ENCODE assay signal across 9 cellular contexts in the genomic region with DNA sequence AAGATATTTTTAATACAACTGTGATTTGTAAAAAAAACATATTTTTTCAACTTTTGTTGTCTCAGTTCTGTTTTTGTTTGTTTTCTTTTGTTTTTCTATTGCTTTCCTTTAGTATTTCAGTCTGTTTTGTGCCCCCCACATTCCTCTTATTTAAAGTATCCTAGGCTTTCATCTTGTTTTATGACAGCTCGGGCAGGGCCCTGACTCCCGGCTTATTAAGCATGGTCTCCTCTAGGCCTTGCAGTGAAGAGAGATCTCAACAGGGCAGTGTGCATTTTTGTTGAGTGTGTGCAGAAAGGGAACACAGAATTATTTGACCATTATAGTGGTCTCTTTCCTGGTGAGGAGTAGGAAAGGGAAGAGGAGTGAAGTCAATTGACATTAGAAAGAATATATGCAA.
"Had no signal": no experiment of that assay in that cellular context is flagged by ENCODE, and none has a peak within 500 bp of the region (broad histone marks: within the 10 kb centered on the region; RNA-seq: fewer than 3 reads in every experiment).

No MANE protein-coding gene starts in this region.

- FAIRE-seq: H1, H54 had no signal

- DNase-seq: H9, HCEC 1CT, KBM-7 had no signal

- H3K4me1 Mint-ChIP-seq: IgD-negative memory B cell had no signal

- H3K9ac ChIP-seq: KMS-11 had no signal

- H3K27me3 Mint-ChIP-seq: IgD-negative memory B cell had no signal

- H3K27ac Mint-ChIP-seq: GM23338, H9, IgD-negative memory B cell had no signal

- ATAC-seq: GM23338 had no signal

- H2AFZ ChIP-seq: GM23338 had no signal

- H3K4me3 ChIP-seq: GM23338 had no signal

- H3K27ac ChIP-seq: HL-60, KMS-11 had no signal

- H3K4me2 ChIP-seq: GM23338, KMS-11 had no signal

- H3K4me3 Mint-ChIP-seq: GM23338, H9, IgD-negative memory B cell had no signal
